Comparison of ENCODE assay signal across 1 cellular context in genomic region chr17:48030531-48030930, GRCh38.
TF ChIP-seq lines count a peak whose summit lies in the region.

No MANE protein-coding gene starts in this region.

TF ChIP-seq in H1, 55 proteins besides CTCF, POLR2A, EP300 and RAD21:
- TF ChIP-seq BCL11A (IDR thresholded peaks at IDR 0.05; ENCODE audit: low read depth in 2 of 2, low read length in 2 of 2) (no peak), YY1 (IDR thresholded peaks at IDR 0.05; ENCODE audit: low read depth, low read length) (no peak), TAF1 (IDR thresholded peaks at IDR 0.05; ENCODE audit: low read depth, low read length) (no peak), ATF3 (IDR thresholded peaks at IDR 0.05; ENCODE audit: insufficient read depth, low read depth, low read length) (no peak), BACH1 (IDR thresholded peaks at IDR 0.05; ENCODE audit: low read length) (no peak), POU5F1 (IDR thresholded peaks at IDR 0.05; ENCODE audit: low read depth, low read length) (no peak), HDAC2 (IDR thresholded peaks at IDR 0.05; ENCODE audit: borderline replicate concordance in 1 of 2, low read depth in 2 of 2, low read length in 2 of 2) (no peak), SIN3A (conservative IDR thresholded peaks at IDR 0.05 in 1 of 2, IDR thresholded peaks at IDR 0.05 in 1 of 2; ENCODE audit: low read depth in 1 of 2, low read length in 2 of 2) (no peak), TBP (IDR thresholded peaks at IDR 0.05; ENCODE audit: low read depth, low read length) (no peak)
